ENCODE assay signal across 1 cellular context in the genomic region with DNA sequence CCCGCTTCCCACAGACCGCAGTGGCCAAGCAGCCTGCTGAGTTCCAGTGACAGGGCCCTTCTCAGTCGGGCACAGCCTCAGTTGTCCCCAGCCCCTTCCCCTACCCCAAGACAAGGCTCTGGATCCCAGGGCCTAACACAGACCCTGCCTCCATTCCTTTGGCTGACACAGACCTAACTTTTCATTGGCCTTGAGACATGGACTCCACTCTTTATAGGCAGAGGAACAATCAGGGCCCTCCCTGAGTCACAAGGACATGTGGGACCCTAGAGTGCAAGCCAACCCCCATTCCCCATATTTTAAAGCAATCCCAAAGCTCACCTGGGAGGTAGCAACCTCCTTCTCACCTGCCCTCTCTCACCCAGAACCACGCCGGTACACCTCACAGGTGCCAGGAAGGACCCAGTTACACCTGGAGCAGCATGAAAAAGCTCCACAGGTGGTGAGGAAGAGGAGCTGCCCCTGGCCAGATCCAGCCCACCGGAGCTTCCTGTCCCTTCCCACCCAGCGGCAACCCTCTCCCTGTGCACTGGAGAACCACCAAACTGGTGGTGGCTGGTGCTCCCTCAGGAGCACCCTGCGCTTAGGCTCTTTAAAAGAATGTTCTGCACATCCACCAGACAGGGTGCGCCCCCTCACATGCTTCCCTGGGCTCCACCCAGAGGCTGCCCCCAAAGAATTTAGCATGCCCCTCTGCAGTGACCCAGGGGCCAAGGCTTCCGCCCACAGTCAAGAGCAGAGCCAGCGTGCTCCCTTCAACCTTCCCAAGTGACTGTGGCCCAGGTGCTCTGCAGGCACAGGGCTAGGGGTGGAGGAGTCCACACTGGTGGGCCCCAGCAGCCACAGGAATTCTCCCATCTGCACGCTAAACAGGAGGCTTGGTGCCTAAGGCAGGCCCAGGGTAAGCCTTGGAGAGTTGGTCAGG.
TF ChIP-seq lines count a peak whose summit lies in the region.

No MANE protein-coding gene starts in this region.

TF ChIP-seq in HCT116, 20 proteins besides CTCF, POLR2A, EP300 and RAD21 (continued from another document):
- TF ChIP-seq, protein P1, sequence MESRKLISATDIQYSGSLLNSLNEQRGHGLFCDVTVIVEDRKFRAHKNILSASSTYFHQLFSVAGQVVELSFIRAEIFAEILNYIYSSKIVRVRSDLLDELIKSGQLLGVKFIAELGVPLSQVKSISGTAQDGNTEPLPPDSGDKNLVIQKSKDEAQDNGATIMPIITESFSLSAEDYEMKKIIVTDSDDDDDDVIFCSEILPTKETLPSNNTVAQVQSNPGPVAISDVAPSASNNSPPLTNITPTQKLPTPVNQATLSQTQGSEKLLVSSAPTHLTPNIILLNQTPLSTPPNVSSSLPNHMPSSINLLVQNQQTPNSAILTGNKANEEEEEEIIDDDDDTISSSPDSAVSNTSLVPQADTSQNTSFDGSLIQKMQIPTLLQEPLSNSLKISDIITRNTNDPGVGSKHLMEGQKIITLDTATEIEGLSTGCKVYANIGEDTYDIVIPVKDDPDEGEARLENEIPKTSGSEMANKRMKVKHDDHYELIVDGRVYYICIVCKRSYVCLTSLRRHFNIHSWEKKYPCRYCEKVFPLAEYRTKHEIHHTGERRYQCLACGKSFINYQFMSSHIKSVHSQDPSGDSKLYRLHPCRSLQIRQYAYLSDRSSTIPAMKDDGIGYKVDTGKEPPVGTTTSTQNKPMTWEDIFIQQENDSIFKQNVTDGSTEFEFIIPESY (IDR thresholded peaks at IDR 0.05; ENCODE audit: extremely low read depth, insufficient replicate concordance, low read length), result no peak
- TF ChIP-seq POLR2AphosphoS5 (IDR thresholded peaks at IDR 0.05; ENCODE audit: low read depth, low read length) (no peak), SP1 (IDR thresholded peaks at IDR 0.05; ENCODE audit: low read depth) (no peak), ZFX (IDR thresholded peaks at IDR 0.05) (no peak), CBX3 (IDR thresholded peaks at IDR 0.05; ENCODE audit: low read depth) (no peak), SIN3A (IDR thresholded peaks at IDR 0.05; ENCODE audit: low read depth) (no peak), CEBPB (IDR thresholded peaks at IDR 0.05; ENCODE audit: low read depth) (no peak), EZH2phosphoT487 (IDR thresholded peaks at IDR 0.05; ENCODE audit: borderline replicate concordance) (no peak)
- TF ChIP-seq, protein P2, sequence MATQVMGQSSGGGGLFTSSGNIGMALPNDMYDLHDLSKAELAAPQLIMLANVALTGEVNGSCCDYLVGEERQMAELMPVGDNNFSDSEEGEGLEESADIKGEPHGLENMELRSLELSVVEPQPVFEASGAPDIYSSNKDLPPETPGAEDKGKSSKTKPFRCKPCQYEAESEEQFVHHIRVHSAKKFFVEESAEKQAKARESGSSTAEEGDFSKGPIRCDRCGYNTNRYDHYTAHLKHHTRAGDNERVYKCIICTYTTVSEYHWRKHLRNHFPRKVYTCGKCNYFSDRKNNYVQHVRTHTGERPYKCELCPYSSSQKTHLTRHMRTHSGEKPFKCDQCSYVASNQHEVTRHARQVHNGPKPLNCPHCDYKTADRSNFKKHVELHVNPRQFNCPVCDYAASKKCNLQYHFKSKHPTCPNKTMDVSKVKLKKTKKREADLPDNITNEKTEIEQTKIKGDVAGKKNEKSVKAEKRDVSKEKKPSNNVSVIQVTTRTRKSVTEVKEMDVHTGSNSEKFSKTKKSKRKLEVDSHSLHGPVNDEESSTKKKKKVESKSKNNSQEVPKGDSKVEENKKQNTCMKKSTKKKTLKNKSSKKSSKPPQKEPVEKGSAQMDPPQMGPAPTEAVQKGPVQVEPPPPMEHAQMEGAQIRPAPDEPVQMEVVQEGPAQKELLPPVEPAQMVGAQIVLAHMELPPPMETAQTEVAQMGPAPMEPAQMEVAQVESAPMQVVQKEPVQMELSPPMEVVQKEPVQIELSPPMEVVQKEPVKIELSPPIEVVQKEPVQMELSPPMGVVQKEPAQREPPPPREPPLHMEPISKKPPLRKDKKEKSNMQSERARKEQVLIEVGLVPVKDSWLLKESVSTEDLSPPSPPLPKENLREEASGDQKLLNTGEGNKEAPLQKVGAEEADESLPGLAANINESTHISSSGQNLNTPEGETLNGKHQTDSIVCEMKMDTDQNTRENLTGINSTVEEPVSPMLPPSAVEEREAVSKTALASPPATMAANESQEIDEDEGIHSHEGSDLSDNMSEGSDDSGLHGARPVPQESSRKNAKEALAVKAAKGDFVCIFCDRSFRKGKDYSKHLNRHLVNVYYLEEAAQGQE (IDR thresholded peaks at IDR 0.05; ENCODE audit: low read depth), result no peak
- TF ChIP-seq, protein P3, sequence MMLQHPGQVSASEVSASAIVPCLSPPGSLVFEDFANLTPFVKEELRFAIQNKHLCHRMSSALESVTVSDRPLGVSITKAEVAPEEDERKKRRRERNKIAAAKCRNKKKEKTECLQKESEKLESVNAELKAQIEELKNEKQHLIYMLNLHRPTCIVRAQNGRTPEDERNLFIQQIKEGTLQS (IDR thresholded peaks at IDR 0.05), result no peak
TF ChIP-seq in HCT116: peak in this region for 0.
